ENCODE assay signal across 1 cellular context in genomic region chr17:28335201-28335958, GRCh38.
TF ChIP-seq lines count a peak whose summit lies in the region.

A gene with protein sequence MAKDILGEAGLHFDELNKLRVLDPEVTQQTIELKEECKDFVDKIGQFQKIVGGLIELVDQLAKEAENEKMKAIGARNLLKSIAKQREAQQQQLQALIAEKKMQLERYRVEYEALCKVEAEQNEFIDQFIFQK (minus strand): TSS chr17:28335472. CDS start chr17:28331985, 3,487 bp downstream.
A gene with protein sequence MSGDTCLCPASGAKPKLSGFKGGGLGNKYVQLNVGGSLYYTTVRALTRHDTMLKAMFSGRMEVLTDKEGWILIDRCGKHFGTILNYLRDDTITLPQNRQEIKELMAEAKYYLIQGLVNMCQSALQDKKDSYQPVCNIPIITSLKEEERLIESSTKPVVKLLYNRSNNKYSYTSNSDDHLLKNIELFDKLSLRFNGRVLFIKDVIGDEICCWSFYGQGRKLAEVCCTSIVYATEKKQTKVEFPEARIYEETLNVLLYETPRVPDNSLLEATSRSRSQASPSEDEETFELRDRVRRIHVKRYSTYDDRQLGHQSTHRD (plus strand): TSS chr17:28335761. CDS start chr17:28339522, 3,761 bp downstream.

TF ChIP-seq in HepG2, 621 proteins besides CTCF, POLR2A, EP300 and RAD21 (continued from another document and continues in another):
- TF ChIP-seq ZBTB40 (IDR thresholded peaks at IDR 0.05) (peak; percentile 69), ZBTB40 (CRISPR knock-in tag; IDR thresholded peaks at IDR 0.05) (peak; percentile 64), ZNF652 (CRISPR knock-in tag; IDR thresholded peaks at IDR 0.05; ENCODE audit: borderline replicate concordance, low read depth) (no peak), RNF2 (conservative IDR thresholded peaks at IDR 0.05; ENCODE audit: low read depth) (0 out of 2 replicates have a peak, but pooled peaks have one; percentile 31), NFE2L1 (CRISPR knock-in tag; IDR thresholded peaks at IDR 0.05; ENCODE audit: borderline replicate concordance) (no peak), ZFY (CRISPR knock-in tag; IDR thresholded peaks at IDR 0.05) (peak; percentile 91), PHF8 (CRISPR knock-in tag; IDR thresholded peaks at IDR 0.05) (peak; percentile 85), SNAPC2 (CRISPR knock-in tag; IDR thresholded peaks at IDR 0.05) (no peak), NAIF1 (CRISPR knock-in tag; IDR thresholded peaks at IDR 0.05; ENCODE audit: borderline replicate concordance) (0 out of 2 replicates have a peak, but pooled peaks have one; percentile 29), HDAC1 (CRISPR knock-in tag; IDR thresholded peaks at IDR 0.05) (peak; percentile 92), TOE1 (CRISPR knock-in tag; IDR thresholded peaks at IDR 0.05) (no peak), CREBL2 (CRISPR knock-in tag; IDR thresholded peaks at IDR 0.05; ENCODE audit: borderline replicate concordance) (no peak), HNRNPUL1 (IDR thresholded peaks at IDR 0.05; ENCODE audit: low read depth, low read length) (no peak), RCOR2 (CRISPR knock-in tag; IDR thresholded peaks at IDR 0.05) (no peak), THAP8 (CRISPR knock-in tag; IDR thresholded peaks at IDR 0.05; ENCODE audit: borderline replicate concordance) (peak; percentile 53; the same call in 1 of the 2 replicates), ZFP1 (CRISPR knock-in tag; IDR thresholded peaks at IDR 0.05) (peak; percentile 86; the same call in 1 of the 2 replicates), KLF13 (CRISPR knock-in tag; IDR thresholded peaks at IDR 0.05) (no peak), ATF6 (CRISPR knock-in tag; conservative IDR thresholded peaks at IDR 0.05) (no peak), MIER3 (CRISPR knock-in tag; IDR thresholded peaks at IDR 0.05; ENCODE audit: borderline replicate concordance) (peak; percentile 50; the same call in 1 of the 2 replicates), SCMH1 (CRISPR knock-in tag; IDR thresholded peaks at IDR 0.05; ENCODE audit: borderline replicate concordance) (no peak), NFRKB (IDR thresholded peaks at IDR 0.05) (no peak), ZNF10 (CRISPR knock-in tag; IDR thresholded peaks at IDR 0.05; ENCODE audit: borderline replicate concordance, low read depth) (no peak), ZNF350 (CRISPR knock-in tag; IDR thresholded peaks at IDR 0.05; ENCODE audit: borderline replicate concordance, low read depth) (peak; percentile 96; the same call in 1 of the 2 replicates), NCOA2 (CRISPR knock-in tag; IDR thresholded peaks at IDR 0.05) (no peak; the same call in 1 of the 2 replicates), TAF15 (IDR thresholded peaks at IDR 0.05; ENCODE audit: low read depth, low read length, poor library complexity, severe bottlenecking) (no peak), PAXIP1 (CRISPR knock-in tag; conservative IDR thresholded peaks at IDR 0.05) (peak; percentile 60), RXRA (CRISPR knock-in tag; IDR thresholded peaks at IDR 0.05) (no peak), ZMAT3 (CRISPR knock-in tag; conservative IDR thresholded peaks at IDR 0.05) (0 out of 2 replicates have a peak, but pooled peaks have one; percentile 45), MED13 (CRISPR knock-in tag; IDR thresholded peaks at IDR 0.05) (no peak), ADNP (CRISPR knock-in tag; IDR thresholded peaks at IDR 0.05) (no peak), RFXANK (CRISPR knock-in tag; IDR thresholded peaks at IDR 0.05) (no peak; the same call in 1 of the 2 replicates), ETV6 (CRISPR knock-in tag; conservative IDR thresholded peaks at IDR 0.05) (0 out of 2 replicates have a peak, but pooled peaks have one; percentile 46), ZFP82 (CRISPR knock-in tag; IDR thresholded peaks at IDR 0.05; ENCODE audit: borderline replicate concordance) (no peak), ZNF563 (CRISPR knock-in tag; IDR thresholded peaks at IDR 0.05) (no peak), PHB2 (IDR thresholded peaks at IDR 0.05; ENCODE audit: partially characterized antibody) (no peak), GTF2F1 (IDR thresholded peaks at IDR 0.05; ENCODE audit: low read length) (no peak), SMARCC2 (IDR thresholded peaks at IDR 0.05) (no peak), ZNF124 (CRISPR knock-in tag; IDR thresholded peaks at IDR 0.05) (no peak), ONECUT2 (CRISPR knock-in tag; IDR thresholded peaks at IDR 0.05) (no peak), KLF9 (CRISPR knock-in tag; IDR thresholded peaks at IDR 0.05; ENCODE audit: low read depth) (no peak; the same call in 1 of the 2 replicates), HNF4G (IDR thresholded peaks at IDR 0.05; ENCODE audit: borderline replicate concordance, low read depth, low read length) (no peak), HNF4G (CRISPR knock-in tag; IDR thresholded peaks at IDR 0.05; ENCODE audit: borderline replicate concordance, low read depth) (no peak)
- TF ChIP-seq, protein P1, sequence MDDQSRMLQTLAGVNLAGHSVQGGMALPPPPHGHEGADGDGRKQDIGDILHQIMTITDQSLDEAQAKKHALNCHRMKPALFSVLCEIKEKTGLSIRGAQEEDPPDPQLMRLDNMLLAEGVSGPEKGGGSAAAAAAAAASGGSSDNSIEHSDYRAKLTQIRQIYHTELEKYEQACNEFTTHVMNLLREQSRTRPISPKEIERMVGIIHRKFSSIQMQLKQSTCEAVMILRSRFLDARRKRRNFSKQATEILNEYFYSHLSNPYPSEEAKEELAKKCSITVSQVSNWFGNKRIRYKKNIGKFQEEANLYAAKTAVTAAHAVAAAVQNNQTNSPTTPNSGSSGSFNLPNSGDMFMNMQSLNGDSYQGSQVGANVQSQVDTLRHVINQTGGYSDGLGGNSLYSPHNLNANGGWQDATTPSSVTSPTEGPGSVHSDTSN (CRISPR knock-in tag; IDR thresholded peaks at IDR 0.05; ENCODE audit: borderline replicate concordance), result no peak
- TF ChIP-seq, protein P2, sequence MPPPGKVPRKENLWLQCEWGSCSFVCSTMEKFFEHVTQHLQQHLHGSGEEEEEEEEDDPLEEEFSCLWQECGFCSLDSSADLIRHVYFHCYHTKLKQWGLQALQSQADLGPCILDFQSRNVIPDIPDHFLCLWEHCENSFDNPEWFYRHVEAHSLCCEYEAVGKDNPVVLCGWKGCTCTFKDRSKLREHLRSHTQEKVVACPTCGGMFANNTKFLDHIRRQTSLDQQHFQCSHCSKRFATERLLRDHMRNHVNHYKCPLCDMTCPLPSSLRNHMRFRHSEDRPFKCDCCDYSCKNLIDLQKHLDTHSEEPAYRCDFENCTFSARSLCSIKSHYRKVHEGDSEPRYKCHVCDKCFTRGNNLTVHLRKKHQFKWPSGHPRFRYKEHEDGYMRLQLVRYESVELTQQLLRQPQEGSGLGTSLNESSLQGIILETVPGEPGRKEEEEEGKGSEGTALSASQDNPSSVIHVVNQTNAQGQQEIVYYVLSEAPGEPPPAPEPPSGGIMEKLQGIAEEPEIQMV (CRISPR knock-in tag; IDR thresholded peaks at IDR 0.05; ENCODE audit: low read depth), result no peak; the same call in 1 of the 2 replicates
- TF ChIP-seq, protein P3, sequence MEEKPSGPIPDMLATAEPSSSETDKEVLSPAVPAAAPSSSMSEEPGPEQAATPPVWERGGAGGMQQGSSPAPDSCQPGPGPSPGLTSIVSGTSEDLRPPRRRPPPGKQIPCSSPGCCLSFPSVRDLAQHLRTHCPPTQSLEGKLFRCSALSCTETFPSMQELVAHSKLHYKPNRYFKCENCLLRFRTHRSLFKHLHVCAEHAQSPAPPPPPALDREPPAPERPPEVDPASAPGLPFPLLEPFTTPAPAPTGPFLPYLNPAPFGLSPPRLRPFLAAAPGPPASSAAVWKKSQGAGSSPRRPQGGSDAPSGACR (CRISPR knock-in tag; IDR thresholded peaks at IDR 0.05), result peak; percentile 59; the same call in 1 of the 2 replicates
